33 cellular contexts compared by ENCODE assay signal in genomic region chr1:241778117-241778516, GRCh38.
"Had no signal": no experiment of that assay in that cellular context is flagged by ENCODE, and none has a peak within 500 bp of the region (broad histone marks: within the 10 kb centered on the region; RNA-seq: fewer than 3 reads in every experiment).

No MANE protein-coding gene starts in this region.

- H3K27me3 ChIP-seq: adrenal gland, ascending aorta, body of pancreas, brain microvascular endothelial cell, breast epithelium, cardiac muscle cell had no signal

- DNase-seq: activated effector memory CD4-positive, alpha-beta T cell treated with anti-CD3 and anti-CD28 coated beads, Interleukin-2, amount 50 U/mL, for 16 hours; activated effector memory CD4-positive, alpha-beta T cell treated with Interleukin-2 at 50 U/mL for 16 hours; activated gamma-delta T cell; activated gamma-delta T cell treated with Interleukin-2 at 50 U/mL for 16 hours; activated naive CD4-positive, alpha-beta T cell; activated naive CD4-positive, alpha-beta T cell treated with anti-CD3 and anti-CD28 coated beads for 36 hours; activated naive CD4-positive, alpha-beta T cell treated with anti-CD3 and anti-CD28 coated beads, Interleukin-2, amount 10 ng/mL, durations not matched to agents 7 days and 5 days; activated naive CD4-positive, alpha-beta T cell treated with anti-CD3 and anti-CD28 coated beads, Interleukin-2, amount 50 U/mL, for 16 hours; activated naive CD4-positive, alpha-beta T cell treated with Interleukin-2 at 50 U/mL for 16 hours; activated naive CD8-positive, alpha-beta T cell treated with anti-CD3 and anti-CD28 coated beads for 36 hours; activated naive CD8-positive, alpha-beta T cell treated with anti-CD3 and anti-CD28 coated beads, Interleukin-2, amount 10 ng/mL, durations not matched to agents 7 days and 5 days; activated naive CD8-positive, alpha-beta T cell treated with anti-CD3 and anti-CD28 coated beads, Interleukin-2, amount 50 U/mL, for 24 hours; activated T-cell treated with anti-CD3 and anti-CD28 coated beads, Interleukin-2, amount 50 U/mL, for 24 hours; activated T-cell treated with anti-CD3 and anti-CD28 coated beads, Interleukin-2, amount 50 U/mL, for 4 hours; activated T-cell treated with anti-CD3 and anti-CD28 coated beads, Interleukin-2, amount 50 U/mL, for 48 hours; activated T-cell treated with anti-CD3 and anti-CD28 coated beads, Interleukin-2, amount 50 U/mL, for 72 hours; adrenal gland; amniotic stem cell; amygdala; anterior cingulate cortex; aorta; body of pancreas; brain microvascular endothelial cell; caudate nucleus; central memory CD4-positive, alpha-beta T cell; cerebellar nuclear complex had no signal

- H3K27ac ChIP-seq: adrenal gland, ascending aorta, body of pancreas, brain microvascular endothelial cell, breast epithelium, cardiac muscle cell had no signal

- H3K36me3 ChIP-seq: adrenal gland, ascending aorta, brain microvascular endothelial cell, breast epithelium, cardiac muscle cell had no signal

- H3K9me3 ChIP-seq: adrenal gland, ascending aorta, body of pancreas, breast epithelium had no signal

- FAIRE-seq: astrocyte, bronchial epithelial cell had no signal

- ATAC-seq: activated naive CD4-positive, alpha-beta T cell treated with anti-CD3 and anti-CD28 coated beads, Interleukin-2, amount 50 U/mL, for 72 hours; activated naive CD8-positive, alpha-beta T cell treated with anti-CD3 and anti-CD28 coated beads, Interleukin-2, amount 50 U/mL, for 24 hours; activated T-cell treated with anti-CD3 and anti-CD28 coated beads, Interleukin-2, amount 50 U/mL, for 4 hours; activated T-cell treated with anti-CD3 and anti-CD28 coated beads, Interleukin-2, amount 50 U/mL, for 72 hours; activated T-helper 17 cell treated with anti-CD3 and anti-CD28 coated beads, Interleukin-2, amount 50 U/mL, for 72 hours; body of pancreas had no signal

- H3K4me1 ChIP-seq: adrenal gland, ascending aorta, body of pancreas, breast epithelium had no signal

- H3K4me3 ChIP-seq: adrenal gland, ascending aorta, body of pancreas, breast epithelium, cardiac muscle cell had no signal
